5 cellular contexts compared by ENCODE assay signal in the genomic region with DNA sequence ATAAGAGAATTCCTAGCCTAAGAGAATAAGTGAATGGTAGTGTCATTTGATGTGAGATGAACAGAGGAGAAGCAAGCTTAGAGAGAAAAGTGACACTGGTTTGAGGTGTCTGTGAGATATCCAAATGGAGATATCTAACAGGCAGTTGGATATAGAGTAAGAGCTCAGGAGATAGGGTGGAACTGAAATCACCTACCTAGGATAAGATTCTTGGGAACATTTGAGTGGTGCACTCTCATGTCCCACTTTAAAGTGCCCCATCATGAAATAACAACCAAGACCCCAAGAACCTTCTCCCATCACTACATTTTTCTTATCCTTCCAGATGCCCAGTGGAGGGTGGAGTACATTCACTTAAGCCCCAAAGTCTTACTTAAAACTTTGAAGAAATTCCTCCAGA.
"Had no signal": no experiment of that assay in that cellular context is flagged by ENCODE, and none has a peak within 500 bp of the region (broad histone marks: within the 10 kb centered on the region; RNA-seq: fewer than 3 reads in every experiment).

No MANE protein-coding gene starts in this region.

- H3K27ac ChIP-seq: GM23248, KMS-11 had no signal

- H3K27ac Mint-ChIP-seq: HFFc6 had no signal

- DNase-seq: GOT3 had no signal

- H3K9ac ChIP-seq: GM23248, KMS-11 had no signal

- H3K4me1 ChIP-seq: HAP-1 had no signal

- H3K4me3 Mint-ChIP-seq: HFFc6 had no signal

- H3K9me3 Mint-ChIP-seq: HFFc6 had no signal

- H3K36me3 ChIP-seq: HAP-1 had no signal

- H3K9me3 ChIP-seq: HAP-1 had no signal

- H3K4me3 ChIP-seq: GM23248, HAP-1 had no signal
